In genomic region chr7:115793958-115794702, GRCh38 we compare ENCODE assay signal across 3 cellular contexts.
"Had no signal": no experiment of that assay in that cellular context is flagged by ENCODE, and none has a peak within 500 bp of the region (broad histone marks: within the 10 kb centered on the region; RNA-seq: fewer than 3 reads in every experiment).

No MANE protein-coding gene starts in this region.

- DNase-seq: GDM1, GF-D8 had no signal

- ATAC-seq: GM12878 had no signal

- H3K4me3 ChIP-seq: GM12878 had no signal
